ENCODE assay signal across 8 cellular contexts in the genomic region with DNA sequence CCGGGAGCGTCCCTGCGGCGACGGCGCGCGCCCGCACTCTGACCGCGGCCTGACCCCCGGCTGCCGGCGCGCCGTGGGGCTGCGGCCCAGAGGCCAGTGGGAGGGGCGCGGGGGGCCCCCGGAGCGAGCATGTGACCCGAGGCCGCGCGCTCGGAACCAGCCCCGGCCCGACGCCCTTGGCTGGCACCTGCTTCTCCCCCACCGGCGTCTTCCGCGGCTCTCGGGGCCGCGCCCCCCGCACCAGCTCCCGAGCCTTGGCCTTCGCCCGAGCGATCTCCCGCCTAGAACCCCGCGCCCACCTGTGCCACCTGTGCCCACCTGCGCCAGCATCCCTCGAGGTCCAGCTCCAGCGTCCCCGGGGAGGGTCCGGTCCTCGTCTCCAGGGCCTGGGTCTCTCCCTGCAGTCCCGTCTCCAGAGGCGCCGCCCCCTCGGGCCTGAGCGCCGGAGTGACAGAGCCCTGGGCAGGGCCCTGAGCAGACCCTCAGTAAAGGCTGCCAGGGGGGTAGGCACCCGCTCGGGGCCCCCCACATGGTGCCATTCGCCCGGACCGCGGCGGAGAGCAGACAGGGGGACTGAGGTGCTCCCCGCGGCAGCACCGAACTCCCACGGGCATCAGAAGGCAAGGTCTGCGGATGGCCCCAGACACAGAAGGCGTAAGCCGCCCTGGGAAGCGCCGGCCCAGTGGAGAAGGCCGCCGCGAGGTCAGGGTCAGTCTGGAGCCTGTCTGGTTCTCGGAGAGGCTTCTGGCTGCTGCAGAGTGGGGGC.
A peak's percentile ranks its signal among the peaks of the same experiment; 100 is the strongest.
DNase-seq lines count a peak whose midpoint lies in the region; ATAC-seq and TF ChIP-seq lines count a peak whose summit lies in the region.

No MANE protein-coding gene starts in this region.

- no peak for TF ChIP-seq CTCF in C4-2B (conservative IDR thresholded peaks at IDR 0.05)

- DNase-seq in amniotic epithelial cell (ENCODE audit: low read depth), result peak; percentile 40
- no peak for DNase-seq in skeletal muscle cell (ENCODE audit: low read depth)
- no peak for DNase-seq in KG1 (lab: John Stamatoyannopoulos, UW)
- DNase-seq in NCI-H1930 (lab: John Stamatoyannopoulos, UW), result no peak

- H3K27ac ChIP-seq in C4-2B, result peak overlapping the region; percentile 76

- H3K4me3 ChIP-seq in iPS-11a (ENCODE audit: low read depth, low read length) (peak overlapping the region; percentile 66), skeletal muscle cell (ENCODE audit: low read depth, low read length) (peak overlapping the region; percentile 67)

- ATAC-seq in GM19324 (IDR thresholded peaks at IDR 0.05; ENCODE audit: low FRiP score, unreplicated experiment), result peak; percentile 28
- peak; percentile 19 for ATAC-seq in HG03521 (IDR thresholded peaks at IDR 0.05; ENCODE audit: unreplicated experiment)
